ENCODE assay signal across 20 cellular contexts in the genomic region with DNA sequence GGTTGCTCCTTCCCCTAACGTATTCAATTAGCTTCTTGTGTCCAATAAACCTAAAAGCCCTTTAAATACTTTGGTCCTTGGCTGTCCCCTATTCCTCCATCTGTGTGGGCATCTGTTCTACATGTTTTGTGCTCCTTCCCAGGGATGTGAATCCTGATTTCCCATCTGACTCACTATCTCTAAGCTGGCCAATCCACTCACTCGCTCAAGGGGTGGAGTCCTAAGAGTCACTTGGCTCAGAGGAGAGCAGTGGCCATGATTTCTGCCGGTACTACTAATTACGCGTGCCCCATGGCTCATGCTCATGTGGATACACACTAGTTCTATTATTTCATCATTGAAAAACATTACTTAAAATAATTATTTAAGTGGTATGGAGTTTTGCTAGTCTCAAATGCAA.
A peak's percentile ranks its signal among the peaks of the same experiment; 100 is the strongest.
DNase-seq lines count a peak whose midpoint lies in the region; ATAC-seq and TF ChIP-seq lines count a peak whose summit lies in the region.
"Had no signal": no experiment of that assay in that cellular context is flagged by ENCODE, and none has a peak within 500 bp of the region (broad histone marks: within the 10 kb centered on the region; RNA-seq: fewer than 3 reads in every experiment).

No MANE protein-coding gene starts in this region.

- TF ChIP-seq CTCF in fibroblast of mammary gland (conservative IDR thresholded peaks at IDR 0.05; ENCODE audit: control insufficient read depth, insufficient read depth, low read depth, low read length) = no peak
- TF ChIP-seq CTCF in A673 (conservative IDR thresholded peaks at IDR 0.05; ENCODE audit: low read depth, low read length) = no peak

- no peaks in the 10 kb centered on the region for H3K9me3 ChIP-seq in A673 (ENCODE audit: low read depth, low read length, poor library complexity, severe bottlenecking)
- H3K9me3 ChIP-seq: SJSA1 had no signal

- no peaks in the 10 kb centered on the region for H3K27me3 ChIP-seq in A673 (replicated peaks; ENCODE audit: insufficient read depth, low read depth, low read length, poor library complexity)

- no TSS peak for BruUV-seq in A673 (replicated peaks; lab: Mats Ljungman, UMichigan)

- H3K27ac ChIP-seq in A673 (ENCODE audit: low read depth, low read length, poor library complexity, severe bottlenecking) = no peak overlapping the region
- H3K27ac ChIP-seq: SJSA1 had no signal

- CTCF ChIA-PET in A673 (lab: Charles Lee) = no interaction called here

- intact Hi-C loops in A673 (cut with micrococcal nuclease; ENCODE audit: unreplicated experiment) = no loop called here

- POLR2A ChIA-PET in A673 (lab: Charles Lee; ENCODE audit: low non-redundant PET) = no interaction called here

- no peaks in the 10 kb centered on the region for H3K36me3 ChIP-seq in A673 (ENCODE audit: insufficient read depth, low read length, poor library complexity, severe bottlenecking)
- H3K36me3 ChIP-seq: SJSA1 had no signal

- H3K4me3 ChIP-seq in fibroblast of mammary gland (ENCODE audit: control insufficient read depth, low read depth, low read length) (no peak overlapping the region), A673 (ENCODE audit: low read depth, low read length, poor library complexity, severe bottlenecking) (no peak overlapping the region)
- H3K4me3 ChIP-seq: SJSA1 had no signal

- H3K4me1 ChIP-seq in A673 (ENCODE audit: insufficient read depth, low read length, poor library complexity, severe bottlenecking) = peaks cover 22% of the 10 kb centered on the region
- H3K4me1 ChIP-seq: SJSA1 had no signal

- peak; percentile 72 for DNase-seq in D341Med (ENCODE audit: low spot score)
- peak; percentile 45 for DNase-seq in Daoy (ENCODE audit: low read depth)
- DNase-seq in NCI-H69 (lab: John Stamatoyannopoulos, UW) = peak; percentile 17
- peak; percentile 17 for DNase-seq in fibroblast of mammary gland (ENCODE audit: low read depth)
- no peak for DNase-seq in HPDE6-E6E7 (ENCODE audit: extremely low spot score)
- no peak for DNase-seq in A673 (ENCODE audit: low spot score)
- DNase-seq: ACHN; C1 segment of cervical spinal cord; CD8-positive, alpha-beta T cell; DMS79 treated with DMSO at 0.1 percent for 48 hours; H7; HFFc6; KG1; NCI-H1694; NCI-H2081; NCI-H510A; OCI-M1 had no signal

- ATAC-seq in GM21526 (IDR thresholded peaks at IDR 0.05; ENCODE audit: low FRiP score, unreplicated experiment) = no peak
- ATAC-seq: CD8-positive, alpha-beta T cell; Right ventricle myocardium inferior had no signal

Comparison
In these comparisons a context has a peak if more than half of its experiments do, and no peak if none do; other contexts are left out.
1. DNase-seq: peak in D341Med (single experiment), Daoy (single experiment), NCI-H69 (single experiment) and fibroblast of mammary gland (single experiment); none in HPDE6-E6E7 (single experiment) and A673 (single experiment).